ENCODE assay signal across 8 cellular contexts in the genomic region with DNA sequence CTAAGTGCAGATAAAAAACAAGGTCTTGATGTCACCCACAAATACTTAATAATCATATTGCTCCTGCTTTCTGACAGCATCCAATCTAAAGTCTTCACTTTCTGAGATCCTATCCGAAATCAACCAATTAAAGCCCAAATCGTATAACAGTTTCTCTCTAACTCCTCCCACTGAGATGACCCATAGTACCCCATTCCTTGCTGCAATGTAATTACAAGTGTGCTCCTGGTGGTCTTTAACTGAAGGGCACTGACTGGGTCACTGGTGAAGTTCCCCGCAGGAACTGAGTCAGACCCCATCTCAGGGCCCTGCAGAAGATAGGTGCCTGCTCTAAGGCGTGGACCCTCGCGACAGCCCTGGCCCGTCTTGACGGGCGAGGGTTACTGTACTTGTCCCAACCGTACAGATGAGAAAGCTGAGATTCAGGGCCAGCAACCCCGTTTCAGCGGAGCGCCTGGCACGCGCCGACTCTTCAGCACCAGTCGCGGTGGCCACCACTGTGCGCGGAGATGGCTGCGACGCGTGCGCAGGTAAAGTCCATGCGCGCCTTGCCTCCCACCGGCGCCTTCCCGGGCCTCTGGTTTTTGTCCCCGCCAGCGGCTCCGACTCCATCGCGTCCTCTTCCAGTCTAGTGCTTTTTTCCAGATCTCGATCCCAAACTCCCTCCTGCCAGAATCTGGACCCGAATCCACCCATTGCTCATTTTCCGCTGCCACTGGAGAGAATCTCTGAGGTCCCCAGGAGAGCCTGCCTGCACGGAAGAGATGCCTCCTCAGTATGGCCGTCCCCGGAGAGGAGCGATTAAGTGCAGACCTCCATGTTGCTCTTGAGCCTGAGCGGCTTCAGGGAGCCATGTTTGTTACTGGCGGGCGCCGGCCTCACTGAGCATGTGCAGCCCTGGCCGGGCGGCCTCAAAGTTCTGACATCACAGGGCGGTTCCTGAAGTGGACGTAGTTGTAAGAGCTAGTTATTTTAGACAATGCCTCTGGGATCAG.
DNase-seq lines count a peak whose midpoint lies in the region; ATAC-seq and TF ChIP-seq lines count a peak whose summit lies in the region.
"Not testable (repeated sequence)": the region's sequence is repeated elsewhere in the genome, so short reads cannot be mapped to it uniquely, and the experiment has no call there.

No MANE protein-coding gene starts in this region.

- not testable (repeated sequence) for H3K4me1 ChIP-seq in spleen, thyroid gland

- H3K4me3 ChIP-seq in GM12865 (ENCODE audit: low read depth, low read length) (peak overlapping the region; percentile 52), spleen (peak overlapping the region in 1 of 8 donors; percentile 57)
- not testable (repeated sequence) for H3K4me3 ChIP-seq in thyroid gland (replicated peaks in 1 of 3)

- not testable (repeated sequence) for H3K27me3 Mint-ChIP-seq in T-helper 2 cell treated with Interferon-gamma antibody and Interleukin-4, amounts not matched to agents 5 μg/mL and 100 μg/mL, for 36 hours (ENCODE audit: low read depth); activated CD8-positive, alpha-beta T cell treated with anti-CD3 and anti-CD28 coated beads for 36 hours

- H3K27ac Mint-ChIP-seq in T-helper 2 cell treated with Interferon-gamma antibody and Interleukin-4, amounts not matched to agents 5 μg/mL and 100 μg/mL, for 36 hours; activated CD8-positive, alpha-beta T cell treated with anti-CD3 and anti-CD28 coated beads for 36 hours: not testable (repeated sequence)

- POLR2A ChIA-PET in activated CD8-positive, alpha-beta T cell treated with anti-CD3 and anti-CD28 coated beads for 36 hours (lab: Charles Lee) = not testable (repeated sequence)

- H3K4me3 Mint-ChIP-seq in T-helper 2 cell treated with Interferon-gamma antibody and Interleukin-4, amounts not matched to agents 5 μg/mL and 100 μg/mL, for 36 hours = peak overlapping the region; percentile 51
- H3K4me3 Mint-ChIP-seq in activated CD8-positive, alpha-beta T cell treated with anti-CD3 and anti-CD28 coated beads for 36 hours = not testable (repeated sequence)

- H3K4me1 Mint-ChIP-seq in T-helper 2 cell treated with Interferon-gamma antibody and Interleukin-4, amounts not matched to agents 5 μg/mL and 100 μg/mL, for 36 hours (ENCODE audit: low read depth); activated CD8-positive, alpha-beta T cell treated with anti-CD3 and anti-CD28 coated beads for 36 hours (ENCODE audit: low read depth): not testable (repeated sequence)

- ATAC-seq in activated CD8-positive, alpha-beta T cell treated with anti-CD3 and anti-CD28 coated beads for 36 hours = not testable (repeated sequence)

- not testable (repeated sequence) for H3K36me3 Mint-ChIP-seq in T-helper 2 cell treated with Interferon-gamma antibody and Interleukin-4, amounts not matched to agents 5 μg/mL and 100 μg/mL, for 36 hours (ENCODE audit: low read depth); activated CD8-positive, alpha-beta T cell treated with anti-CD3 and anti-CD28 coated beads for 36 hours (ENCODE audit: low read depth)

- H3K27ac ChIP-seq in spleen = peak overlapping the region in 2 of 8 donors; percentile 29 to 38
- peak overlapping the region in 1 of 3 donors; percentile 5 for H3K27ac ChIP-seq in thyroid gland

- 0 to 86% methylated on average over 3 to 29 of the region's 49 CpGs; no CpG with 5 or more reads in 3 of the 5 donors for WGBS in spleen, 5 donors
- WGBS in thyroid gland, 2 donors = no CpG with 5 or more reads among the region's 49 CpGs

- not testable (repeated sequence) for H3K27me3 ChIP-seq in spleen (replicated peaks in 1 of 7); thyroid gland

- not testable (repeated sequence) for TF ChIP-seq CTCF in GM12865 (IDR thresholded peaks at IDR 0.05; ENCODE audit: insufficient read depth, low read depth, low read length, missing control alignments); activated CD8-positive, alpha-beta T cell treated with anti-CD3 and anti-CD28 coated beads for 36 hours (IDR thresholded peaks at IDR 0.05); spleen (IDR thresholded peaks at IDR 0.05 in 8 of 11, conservative IDR thresholded peaks at IDR 0.05 in 3 of 11); thyroid gland (IDR thresholded peaks at IDR 0.05)

- not testable (repeated sequence) for TF ChIP-seq POLR2A in spleen (IDR thresholded peaks at IDR 0.05); thyroid gland (IDR thresholded peaks at IDR 0.05)

- intact Hi-C loops in activated CD8-positive, alpha-beta T cell treated with anti-CD3 and anti-CD28 coated beads for 36 hours (cut with micrococcal nuclease); spleen (cut with DNase I; ENCODE audit: low total_unique reads); thyroid gland (cut with DNase I): not testable (repeated sequence)

- H3K9me3 Mint-ChIP-seq in T-helper 2 cell treated with Interferon-gamma antibody and Interleukin-4, amounts not matched to agents 5 μg/mL and 100 μg/mL, for 36 hours; activated CD8-positive, alpha-beta T cell treated with anti-CD3 and anti-CD28 coated beads for 36 hours: not testable (repeated sequence)

- H3K36me3 ChIP-seq in spleen, thyroid gland: not testable (repeated sequence)

- CTCF ChIA-PET in activated CD8-positive, alpha-beta T cell treated with anti-CD3 and anti-CD28 coated beads for 36 hours (lab: Charles Lee) = not testable (repeated sequence)

- DNase-seq in GM12865 (ENCODE audit: low read depth) (peak; percentile 44), activated gamma-delta T cell treated with Interleukin-2 at 50 U/mL for 16 hours (peak; percentile 13), kidney tubule cell (ENCODE audit: low spot score) (peak; percentile 10), spleen (peak; percentile 75), thyroid gland (peak; percentile 44 to 45)
- not testable (repeated sequence) for DNase-seq in T-helper 2 cell treated with Interferon-gamma antibody and Interleukin-4, amounts not matched to agents 5 μg/mL and 100 μg/mL, for 36 hours (ENCODE audit: low spot score)
- DNase-seq in activated CD8-positive, alpha-beta T cell treated with anti-CD3 and anti-CD28 coated beads for 36 hours = peak; percentile 10
- DNase-seq in effector CD4-positive, alpha-beta T cell = peak; percentile 16

- not testable (repeated sequence) for H3K9me3 ChIP-seq in spleen, thyroid gland
